Comparison of ENCODE assay signal across 29 cellular contexts in the genomic region with DNA sequence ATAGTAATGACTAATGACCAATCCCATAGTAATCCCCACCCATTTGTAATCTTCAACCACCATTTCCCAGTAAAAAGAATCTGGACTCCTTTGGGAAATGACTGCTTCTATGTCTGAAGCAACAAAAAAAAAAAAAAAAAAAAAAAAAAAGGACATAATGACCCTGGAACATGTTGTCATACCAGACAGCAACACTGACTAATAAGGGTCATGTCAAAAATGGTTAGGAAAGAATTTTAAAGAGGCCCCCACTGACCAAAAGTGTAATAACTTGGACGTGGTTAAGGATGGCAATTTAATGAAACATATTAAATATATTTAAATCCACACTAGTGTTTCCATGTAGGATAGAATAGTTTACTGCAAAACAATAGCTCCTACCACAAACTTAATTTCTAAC.
DNase-seq lines count a peak whose midpoint lies in the region; FAIRE-seq and TF ChIP-seq lines count a peak whose summit lies in the region.
"Had no signal": no experiment of that assay in that cellular context is flagged by ENCODE, and none has a peak within 500 bp of the region (broad histone marks: within the 10 kb centered on the region; RNA-seq: fewer than 3 reads in every experiment).

No MANE protein-coding gene starts in this region.

- H3K36me3 ChIP-seq in OCI-LY3 (replicated peaks; ENCODE audit: low read depth, low read length), result no peaks in the 10 kb centered on the region
- H3K36me3 ChIP-seq: BE2C; BLaER1; BLaER1 treated with 17β-estradiol and CSF1 and Interleukin-3, amounts not matched to agents 10 nM and 100 nM had no signal

- H3K4me1 ChIP-seq in OCI-LY3 (ENCODE audit: low read length), result peaks cover 19% of the 10 kb centered on the region; the same call in 1 of the 2 replicates
- H3K4me1 ChIP-seq: A549; BE2C; BLaER1; BLaER1 treated with 17β-estradiol and CSF1 and Interleukin-3, amounts not matched to agents 10 nM and 100 nM; Caco-2 had no signal

- H3K4me3 ChIP-seq in OCI-LY3 (ENCODE audit: low read length), result no peak overlapping the region
- H3K4me3 ChIP-seq: A549; BLaER1; BLaER1 treated with 17β-estradiol and CSF1 and Interleukin-3, amounts not matched to agents 10 nM and 100 nM had no signal

- peak; percentile 50 for DNase-seq in HT1080 (ENCODE audit: low read depth)
- DNase-seq in HTR-8/SVneo (ENCODE audit: insufficient read length, low spot score), result no peak
- DNase-seq in 8988T, result no peak
- DNase-seq: ACHN; AML-193; BE2C; C1 segment of cervical spinal cord; Caco-2; Calu3; CD4-positive, alpha-beta memory T cell; CD4-positive, alpha-beta T cell; CD4-positive, CD25-positive, alpha-beta regulatory T cell; CD8-positive, alpha-beta memory T cell; CD8-positive, alpha-beta T cell; COR-L47; DMS 273 treated with DMSO at 0.1 percent for 48 hours; DMS153; DMS53; DMS79; DMS79 treated with DMSO at 0.1 percent for 48 hours; DND-41; EL had no signal

- no peaks in the 10 kb centered on the region for H4K20me1 ChIP-seq in OCI-LY3 (ENCODE audit: insufficient read depth, low read length)
- H4K20me1 ChIP-seq: BLaER1; BLaER1 treated with 17β-estradiol and CSF1 and Interleukin-3, amounts not matched to agents 10 nM and 100 nM had no signal

- no peaks in the 10 kb centered on the region for H3K27me3 ChIP-seq in OCI-LY3 (ENCODE audit: low read depth, low read length)
- H3K27me3 ChIP-seq: BE2C; BLaER1; BLaER1 treated with 17β-estradiol and CSF1 and Interleukin-3, amounts not matched to agents 10 nM and 100 nM had no signal

- H3K9me3 ChIP-seq in OCI-LY3 (ENCODE audit: insufficient read depth, low read length), result no peaks in the 10 kb centered on the region
- H3K9me3 ChIP-seq: A549; BE2C; BLaER1; BLaER1 treated with 17β-estradiol and CSF1 and Interleukin-3, amounts not matched to agents 10 nM and 100 nM; Caco-2 had no signal

- no peak overlapping the region for H3K9ac ChIP-seq in OCI-LY3 (ENCODE audit: low read length)
- H3K9ac ChIP-seq: BLaER1; BLaER1 treated with 17β-estradiol and CSF1 and Interleukin-3, amounts not matched to agents 10 nM and 100 nM had no signal

- H3K79me2 ChIP-seq in OCI-LY3 (ENCODE audit: low read length), result no peaks in the 10 kb centered on the region

- FAIRE-seq in HTR-8/SVneo (lab: Jason Lieb, UNC), result no peak
- FAIRE-seq: A549, D721Med had no signal

- peak overlapping the region; percentile 5; the same call in 1 of the 2 replicates for H3K4me2 ChIP-seq in OCI-LY3 (ENCODE audit: low read length)
- H3K4me2 ChIP-seq: A549; BLaER1; BLaER1 treated with 17β-estradiol and CSF1 and Interleukin-3, amounts not matched to agents 10 nM and 100 nM had no signal

- H3K27ac ChIP-seq in OCI-LY3 (ENCODE audit: low read length), result no peak overlapping the region
- H3K27ac ChIP-seq: 22Rv1; A549; BLaER1; BLaER1 treated with 17β-estradiol and CSF1 and Interleukin-3, amounts not matched to agents 10 nM and 100 nM; C4-2B had no signal

- no peak overlapping the region for H2AFZ ChIP-seq in OCI-LY3 (ENCODE audit: low read depth, low read length)

- no peak for TF ChIP-seq CTCF in OCI-LY3 (IDR thresholded peaks at IDR 0.05; ENCODE audit: low read depth, low read length)
